Comparison of ENCODE assay signal across 8 cellular contexts in the genomic region with DNA sequence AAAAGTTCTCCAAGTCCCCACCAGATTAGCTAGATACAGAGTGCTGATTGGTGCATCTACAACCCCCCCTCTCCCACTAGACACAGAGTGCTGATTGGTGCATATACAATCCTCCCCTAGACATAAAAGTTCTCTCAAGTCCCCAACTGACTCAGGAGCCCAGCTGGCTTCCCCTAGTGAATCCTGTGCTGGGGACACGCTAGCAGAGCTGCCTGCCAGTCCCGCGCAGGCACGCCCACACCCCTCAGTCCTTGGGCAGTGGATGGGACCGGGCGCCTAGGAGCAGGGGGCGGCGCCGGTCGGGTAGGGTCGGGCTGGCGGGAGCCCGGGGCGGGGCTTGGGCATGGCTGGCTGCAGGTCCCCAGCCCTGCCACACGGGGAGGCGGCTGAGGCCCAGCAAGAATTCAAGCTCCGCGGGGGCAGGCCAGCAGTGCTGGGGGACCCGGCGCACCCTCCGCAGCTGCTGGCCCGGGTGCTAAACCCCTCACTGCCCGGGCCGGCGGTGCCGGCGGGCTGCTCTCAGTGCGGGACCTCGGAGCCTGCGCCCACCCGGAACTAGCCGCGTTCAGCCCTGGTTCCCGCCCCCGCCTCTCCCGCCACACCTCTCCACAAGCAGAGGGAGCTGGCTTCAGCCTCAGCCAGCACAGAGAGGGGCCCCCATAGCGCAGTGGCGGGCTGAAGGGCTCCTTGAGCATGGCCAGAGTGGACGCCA.
DNase-seq lines count a peak whose midpoint lies in the region; ATAC-seq and TF ChIP-seq lines count a peak whose summit lies in the region.

No MANE protein-coding gene starts in this region.

- H3K27me3 Mint-ChIP-seq in activated naive CD8-positive, alpha-beta T cell: no peaks in the 10 kb centered on the region

- peak overlapping the region; percentile 64 for H3K27ac Mint-ChIP-seq in activated naive CD8-positive, alpha-beta T cell

- H3K27me3 ChIP-seq in HAP-1 (ENCODE audit: low read depth): 0 out of 2 replicates have a peak, but pooled peaks cover 4% of the 10 kb centered on the region
- H3K27me3 ChIP-seq in Loucy (ENCODE audit: insufficient read depth, low read length, poor library complexity, severe bottlenecking): no peaks in the 10 kb centered on the region

- H3K9me3 ChIP-seq in HAP-1: no peaks in the 10 kb centered on the region
- H3K9me3 ChIP-seq in Loucy (ENCODE audit: insufficient read depth, low read depth, low read length): no peaks in the 10 kb centered on the region

- peak; percentile 30 for DNase-seq in GM12864 (ENCODE audit: low read depth)
- DNase-seq in HAP-1 (ENCODE audit: low spot score in 2 of 2): peak; percentile 73 to 94
- peak; percentile 82 for DNase-seq in left ventricle myocardium superior
- DNase-seq in retina: peak; percentile 86
- no peak for DNase-seq in midbrain (lab: John Stamatoyannopoulos, UW)

- no peaks in the 10 kb centered on the region for H3K36me3 Mint-ChIP-seq in activated naive CD8-positive, alpha-beta T cell

- peaks cover 4% of the 10 kb centered on the region for H3K4me1 ChIP-seq in HAP-1
- peaks cover 21% of the 10 kb centered on the region for H3K4me1 ChIP-seq in Loucy (ENCODE audit: insufficient read depth, low read length, poor library complexity, severe bottlenecking)

- peak overlapping the region; percentile 76 for H3K4me2 ChIP-seq in Loucy (ENCODE audit: low read depth, low read length, poor library complexity, severe bottlenecking)

- ATAC-seq in SK-N-SH treated with all-trans-retinoic acid at 6 μM for 48 hours (peak; percentile 99), left ventricle myocardium superior (peak; percentile 98)

- no peaks in the 10 kb centered on the region for H4K20me1 ChIP-seq in Loucy (ENCODE audit: insufficient read depth, low read length, poor library complexity, severe bottlenecking)

- H2AFZ ChIP-seq in Loucy (ENCODE audit: low read length): peak overlapping the region; percentile 98

- peak; percentile 62 for TF ChIP-seq CTCF in GM12864 (IDR thresholded peaks at IDR 0.05; ENCODE audit: low read depth, low read length, missing control alignments)
- peak; percentile 47 for TF ChIP-seq CTCF in Loucy (conservative IDR thresholded peaks at IDR 0.05; ENCODE audit: low read length)

- intact Hi-C loops in left ventricle myocardium superior (cut with micrococcal nuclease): no loop called here

- no peaks in the 10 kb centered on the region for H3K9me2 ChIP-seq in Loucy (replicated peaks; ENCODE audit: low read depth, low read length)

- H3K9ac ChIP-seq in Loucy (ENCODE audit: low read depth, low read length, poor library complexity, severe bottlenecking): peak overlapping the region; percentile 72

- H3K79me2 ChIP-seq in Loucy (ENCODE audit: insufficient read depth, low read length): no peaks in the 10 kb centered on the region

- H3K4me3 ChIP-seq in GM12864 (ENCODE audit: low read depth, low read length): peak overlapping the region; percentile 59
- peak overlapping the region; percentile 61 for H3K4me3 ChIP-seq in HAP-1
- peak overlapping the region; percentile 78 for H3K4me3 ChIP-seq in Loucy (ENCODE audit: low read length, poor library complexity, severe bottlenecking)

- peak overlapping the region; percentile 88 for H3K4me3 Mint-ChIP-seq in activated naive CD8-positive, alpha-beta T cell

- in situ Hi-C loops in HAP-1 (cut with MboI; ENCODE audit: low sequenced_read_pairs): no loop called here

- H3K9me3 Mint-ChIP-seq in activated naive CD8-positive, alpha-beta T cell (ENCODE audit: low read depth): no peaks in the 10 kb centered on the region

- H3K4me1 Mint-ChIP-seq in activated naive CD8-positive, alpha-beta T cell (ENCODE audit: low read depth): peaks cover 15% of the 10 kb centered on the region

- no peaks in the 10 kb centered on the region for H3F3A ChIP-seq in Loucy (ENCODE audit: low read depth)

- no peaks in the 10 kb centered on the region for H3K36me3 ChIP-seq in HAP-1 (replicated peaks)
- H3K36me3 ChIP-seq in Loucy (ENCODE audit: insufficient read depth, low read length): no peaks in the 10 kb centered on the region

TF ChIP-seq in SK-N-SH treated with all-trans-retinoic acid at 6 μM for 48 hours, 23 proteins besides CTCF, POLR2A, EP300 and RAD21:
- TF ChIP-seq ZFP30 (CRISPR knock-in tag; IDR thresholded peaks at IDR 0.05) (no peak), RARB (CRISPR knock-in tag; IDR thresholded peaks at IDR 0.05) (no peak), ZNF565 (CRISPR knock-in tag; conservative IDR thresholded peaks at IDR 0.05; ENCODE audit: low read depth) (no peak), OSR1 (CRISPR knock-in tag; IDR thresholded peaks at IDR 0.05) (no peak), ZC3H10 (CRISPR knock-in tag; IDR thresholded peaks at IDR 0.05) (no peak), ZNF70 (CRISPR knock-in tag; IDR thresholded peaks at IDR 0.05) (no peak), TOX (CRISPR knock-in tag; IDR thresholded peaks at IDR 0.05; ENCODE audit: borderline replicate concordance) (no peak), ZFP3 (CRISPR knock-in tag; IDR thresholded peaks at IDR 0.05) (no peak), ZNF8 (CRISPR knock-in tag; IDR thresholded peaks at IDR 0.05) (no peak), ISL1 (CRISPR knock-in tag; IDR thresholded peaks at IDR 0.05) (no peak), TCF4 (CRISPR knock-in tag; IDR thresholded peaks at IDR 0.05; ENCODE audit: borderline replicate concordance) (no peak), PPARA (CRISPR knock-in tag; IDR thresholded peaks at IDR 0.05; ENCODE audit: borderline replicate concordance) (no peak)
- TF ChIP-seq, protein P1, sequence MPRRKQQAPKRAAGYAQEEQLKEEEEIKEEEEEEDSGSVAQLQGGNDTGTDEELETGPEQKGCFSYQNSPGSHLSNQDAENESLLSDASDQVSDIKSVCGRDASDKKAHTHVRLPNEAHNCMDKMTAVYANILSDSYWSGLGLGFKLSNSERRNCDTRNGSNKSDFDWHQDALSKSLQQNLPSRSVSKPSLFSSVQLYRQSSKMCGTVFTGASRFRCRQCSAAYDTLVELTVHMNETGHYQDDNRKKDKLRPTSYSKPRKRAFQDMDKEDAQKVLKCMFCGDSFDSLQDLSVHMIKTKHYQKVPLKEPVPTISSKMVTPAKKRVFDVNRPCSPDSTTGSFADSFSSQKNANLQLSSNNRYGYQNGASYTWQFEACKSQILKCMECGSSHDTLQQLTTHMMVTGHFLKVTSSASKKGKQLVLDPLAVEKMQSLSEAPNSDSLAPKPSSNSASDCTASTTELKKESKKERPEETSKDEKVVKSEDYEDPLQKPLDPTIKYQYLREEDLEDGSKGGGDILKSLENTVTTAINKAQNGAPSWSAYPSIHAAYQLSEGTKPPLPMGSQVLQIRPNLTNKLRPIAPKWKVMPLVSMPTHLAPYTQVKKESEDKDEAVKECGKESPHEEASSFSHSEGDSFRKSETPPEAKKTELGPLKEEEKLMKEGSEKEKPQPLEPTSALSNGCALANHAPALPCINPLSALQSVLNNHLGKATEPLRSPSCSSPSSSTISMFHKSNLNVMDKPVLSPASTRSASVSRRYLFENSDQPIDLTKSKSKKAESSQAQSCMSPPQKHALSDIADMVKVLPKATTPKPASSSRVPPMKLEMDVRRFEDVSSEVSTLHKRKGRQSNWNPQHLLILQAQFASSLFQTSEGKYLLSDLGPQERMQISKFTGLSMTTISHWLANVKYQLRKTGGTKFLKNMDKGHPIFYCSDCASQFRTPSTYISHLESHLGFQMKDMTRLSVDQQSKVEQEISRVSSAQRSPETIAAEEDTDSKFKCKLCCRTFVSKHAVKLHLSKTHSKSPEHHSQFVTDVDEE (CRISPR knock-in tag; IDR thresholded peaks at IDR 0.05): no peak
